Comparison of ENCODE assay signal across 18 cellular contexts in the genomic region with DNA sequence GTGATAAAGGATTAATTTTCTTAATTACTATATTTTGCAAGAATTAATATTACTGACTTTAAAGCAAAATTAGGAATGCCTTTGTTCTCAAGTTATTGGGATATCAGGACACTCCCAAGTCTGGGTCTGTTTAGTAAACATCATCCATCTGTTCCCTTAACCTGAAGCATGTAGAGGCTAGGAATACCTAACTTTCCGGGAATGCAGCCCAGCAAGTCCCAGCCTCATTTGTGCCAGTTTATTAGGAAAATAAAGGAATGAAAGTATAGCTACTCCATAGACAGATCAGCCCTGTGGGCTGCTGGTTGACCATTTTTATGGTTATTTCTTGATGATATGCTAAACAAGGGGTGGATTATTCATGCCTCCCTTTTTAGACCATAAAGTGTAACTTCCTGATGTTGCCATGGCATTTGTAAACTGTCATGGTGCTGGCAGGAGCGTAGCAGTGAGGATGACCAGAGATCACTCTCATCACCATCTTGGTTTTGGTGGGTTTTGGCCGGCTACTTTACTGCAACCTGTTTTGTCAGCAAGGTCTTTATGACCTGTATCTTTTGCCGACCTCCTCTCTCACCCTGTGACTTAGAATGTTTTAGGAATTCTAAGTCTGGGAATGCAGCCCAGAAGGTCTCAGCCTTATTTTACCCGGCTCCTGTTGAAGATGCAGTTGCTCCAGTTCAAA.
"Had no signal": no experiment of that assay in that cellular context is flagged by ENCODE, and none has a peak within 500 bp of the region (broad histone marks: within the 10 kb centered on the region; RNA-seq: fewer than 3 reads in every experiment).

No MANE protein-coding gene starts in this region.

- H3K36me3 ChIP-seq: brain microvascular endothelial cell, left ventricle myocardium inferior, suprapubic skin, upper lobe of left lung had no signal

- H3K4me1 Mint-ChIP-seq: memory B cell had no signal

- H3K4me3 ChIP-seq: left ventricle myocardium inferior, suprapubic skin, upper lobe of left lung had no signal

- H3K4me3 Mint-ChIP-seq: activated naive CD8-positive, alpha-beta T cell; activated T-cell treated with anti-CD3 and anti-CD28 coated beads, Interleukin-2, amount 50 U/mL, for 24 hours; dendritic cell treated with granulocyte-macrophage colony-stimulating factor and Interleukin-4, amounts not matched to agents 40 ng/mL and 50 ng/mL, for 4 days; effector memory CD8-positive, alpha-beta T cell; memory B cell; nephron progenitor cell had no signal

- H3K9me3 Mint-ChIP-seq: nephron progenitor cell had no signal

- DNase-seq: activated effector memory CD4-positive, alpha-beta T cell treated with anti-CD3 and anti-CD28 coated beads, Interleukin-2, amount 50 U/mL, for 16 hours; activated T-cell treated with anti-CD3 and anti-CD28 coated beads, Interleukin-2, amount 50 U/mL, for 24 hours; amygdala; brain microvascular endothelial cell; cerebellar nuclear complex; effector memory CD8-positive, alpha-beta T cell; erythroblast; glutamatergic neuron; left ventricle myocardium inferior; nephron progenitor cell; stimulated activated CD4-positive, alpha-beta T cell treated with anti-CD3 and anti-CD28 coated beads, Interleukin-2, amount 100 ng/mL, for 48 hours; stimulated activated naive CD8-positive, alpha-beta T cell treated with anti-CD3 and anti-CD28 coated beads, Interleukin-15, Interleukin-2, amounts not matched to agents 100 U/mL and 50 U/mL, for 24 hours; T-helper 2 cell; upper lobe of left lung had no signal

- H3K4me1 ChIP-seq: upper lobe of left lung had no signal

- H3K9me3 ChIP-seq: left ventricle myocardium inferior, suprapubic skin, upper lobe of left lung had no signal

- ATAC-seq: effector memory CD8-positive, alpha-beta T cell; stimulated activated naive CD8-positive, alpha-beta T cell treated with anti-CD3 and anti-CD28 coated beads, Interleukin-15, Interleukin-2, amounts not matched to agents 100 U/mL and 50 U/mL, for 24 hours had no signal

- H3K27me3 Mint-ChIP-seq: activated naive CD8-positive, alpha-beta T cell; activated T-cell treated with anti-CD3 and anti-CD28 coated beads, Interleukin-2, amount 50 U/mL, for 24 hours; dendritic cell treated with granulocyte-macrophage colony-stimulating factor and Interleukin-4, amounts not matched to agents 40 ng/mL and 50 ng/mL, for 4 days; effector memory CD8-positive, alpha-beta T cell; memory B cell had no signal

- H3K27ac Mint-ChIP-seq: activated naive CD8-positive, alpha-beta T cell; activated T-cell treated with anti-CD3 and anti-CD28 coated beads, Interleukin-2, amount 50 U/mL, for 24 hours; dendritic cell treated with granulocyte-macrophage colony-stimulating factor and Interleukin-4, amounts not matched to agents 40 ng/mL and 50 ng/mL, for 4 days; effector memory CD8-positive, alpha-beta T cell; memory B cell; nephron progenitor cell had no signal

- H3K36me3 Mint-ChIP-seq: activated naive CD8-positive, alpha-beta T cell; memory B cell had no signal

- H3K27me3 ChIP-seq: brain microvascular endothelial cell, suprapubic skin, upper lobe of left lung had no signal

- H3K27ac ChIP-seq: brain microvascular endothelial cell, left ventricle myocardium inferior, suprapubic skin, upper lobe of left lung had no signal
